25 cellular contexts compared by ENCODE assay signal in the genomic region with DNA sequence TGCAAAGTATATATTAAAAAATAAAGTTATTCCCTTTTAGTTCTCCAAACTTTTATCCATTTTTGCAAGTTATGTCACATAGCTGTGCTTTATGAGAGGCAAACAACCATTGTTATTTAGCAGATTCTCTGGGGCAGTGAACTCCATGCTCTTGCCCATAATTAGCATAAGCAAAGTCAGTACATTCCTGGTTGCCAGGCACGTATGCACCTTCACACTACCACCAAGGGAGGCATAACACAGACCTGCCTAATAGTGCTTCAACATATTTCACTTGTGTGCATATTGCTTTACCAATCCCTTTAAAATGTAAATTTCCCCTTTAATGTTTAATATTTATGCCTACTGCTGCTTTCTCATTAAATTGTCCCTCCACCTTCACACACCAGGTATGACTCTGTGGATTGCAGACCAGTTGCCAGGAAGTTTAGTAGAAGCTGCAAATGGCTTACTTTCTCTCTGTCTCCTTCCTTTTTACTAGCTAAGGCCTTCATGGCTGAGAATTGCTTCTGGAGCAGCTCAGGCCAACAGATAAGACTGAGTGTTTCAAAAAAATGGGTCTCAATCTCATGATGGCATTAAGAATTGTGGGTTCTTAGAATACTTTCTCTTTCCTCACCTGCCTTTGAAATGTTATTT.
"Had no signal": no experiment of that assay in that cellular context is flagged by ENCODE, and none has a peak within 500 bp of the region (broad histone marks: within the 10 kb centered on the region; RNA-seq: fewer than 3 reads in every experiment).

No MANE protein-coding gene starts in this region.

- H3K9me3 ChIP-seq: body of pancreas, left lung, lower lobe of right lung, psoas muscle, testis had no signal

- H3K27me3 ChIP-seq: body of pancreas, left lung, neural progenitor cell, testis had no signal

- H3K9ac ChIP-seq: neural progenitor cell, parathyroid adenoma had no signal

- DNase-seq: activated CD4-positive, alpha-beta T cell treated with anti-CD3 and anti-CD28 coated beads for 48 hours; activated CD4-positive, alpha-beta T cell treated with anti-CD3 and anti-CD28 coated beads, Interleukin-2, amount 50 U/mL, for 48 hours; activated CD8-positive, alpha-beta memory T cell treated with anti-CD3 and anti-CD28 coated beads for 24 hours; activated effector memory CD4-positive, alpha-beta T cell treated with Interleukin-2 at 50 U/mL for 16 hours; activated naive CD4-positive, alpha-beta T cell treated with Interleukin-2 at 50 U/mL for 16 hours; aorta; body of pancreas; dermis blood vessel endothelial cell; effector CD8-positive, alpha-beta T cell; kidney glomerular epithelial cell; left lung; lower lobe of right lung; mesenchymal stem cell; natural killer cell; occipital lobe; psoas muscle; right cardiac atrium; stimulated activated CD4-positive, alpha-beta T cell treated with anti-CD3 and anti-CD28 coated beads, Interleukin-15, amount 100 ng/mL, for 24 hours; stimulated activated CD4-positive, alpha-beta T cell treated with anti-CD3 and anti-CD28 coated beads, Interleukin-2, amount 100 ng/mL, for 24 hours; stimulated activated naive CD8-positive, alpha-beta T cell treated with anti-CD3 and anti-CD28 coated beads, Interleukin-15, Interleukin-2, amounts not matched to agents 100 U/mL and 50 U/mL, for 24 hours; T-helper 1 cell; testis; trophoblast cell had no signal

- H3K4me3 ChIP-seq: body of pancreas, left lung, lower lobe of right lung, neural progenitor cell, psoas muscle, testis had no signal

- H3K4me1 ChIP-seq: body of pancreas, left lung, lower lobe of right lung, neural progenitor cell, parathyroid adenoma, psoas muscle, testis had no signal

- H3K27ac ChIP-seq: body of pancreas, left lung, lower lobe of right lung, neural progenitor cell, parathyroid adenoma, psoas muscle, testis had no signal

- H3K36me3 ChIP-seq: left lung, lower lobe of right lung, neural progenitor cell had no signal
